1 cellular context compared by ENCODE assay signal in the genomic region with DNA sequence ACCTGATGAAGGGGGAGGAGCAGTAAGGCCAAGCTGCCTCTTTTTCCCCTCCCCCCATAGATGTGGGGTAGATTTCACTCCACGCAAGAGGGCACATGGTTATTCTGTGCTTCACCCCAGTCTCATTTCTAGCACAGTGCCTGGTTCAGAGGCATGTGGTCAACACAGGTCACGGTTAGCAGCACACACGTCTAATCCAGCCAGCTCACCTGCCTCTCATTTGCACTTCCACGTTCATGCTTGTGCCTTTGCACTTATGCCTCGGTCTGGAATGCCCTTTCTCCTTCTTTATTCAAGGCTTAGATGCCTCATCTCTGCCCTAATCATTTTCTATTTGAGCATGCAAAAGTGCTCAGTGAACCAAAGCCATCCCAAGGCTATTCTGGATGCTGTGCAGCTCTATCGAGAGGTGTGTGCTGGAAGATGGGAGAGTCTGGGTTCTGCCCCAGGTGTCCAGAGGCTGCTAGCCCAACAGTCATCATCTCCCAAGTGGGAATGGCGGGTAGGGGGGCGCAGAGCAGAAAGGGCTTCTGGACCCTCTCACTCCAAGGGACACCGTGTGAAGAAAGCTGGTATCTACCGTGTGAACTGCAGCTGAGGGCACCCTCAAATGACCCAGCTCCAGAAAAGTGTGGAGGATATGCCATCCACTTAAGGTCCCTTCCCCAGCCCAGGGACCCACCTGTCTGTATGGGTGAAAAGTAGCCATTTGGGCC.
TF ChIP-seq lines count a peak whose summit lies in the region.

No MANE protein-coding gene starts in this region.

TF ChIP-seq in K562, 482 proteins besides CTCF, POLR2A, EP300 and RAD21:
- TF ChIP-seq MED1 (CRISPR knock-in tag; IDR thresholded peaks at IDR 0.05; ENCODE audit: borderline replicate concordance): no peak
- no peak for TF ChIP-seq NFRKB (IDR thresholded peaks at IDR 0.05; ENCODE audit: low read depth)
- peak; percentile 52 for TF ChIP-seq POLR2B (IDR thresholded peaks at IDR 0.05; ENCODE audit: low read depth, partially characterized antibody)
- TF ChIP-seq ZNF444 (CRISPR knock-in tag; IDR thresholded peaks at IDR 0.05): no peak
- TF ChIP-seq KLF10 (CRISPR knock-in tag; IDR thresholded peaks at IDR 0.05): no peak
- TF ChIP-seq SUPT5H (IDR thresholded peaks at IDR 0.05): peak; percentile 30; the same call in 1 of the 2 replicates
- no peak for TF ChIP-seq PHTF2 (CRISPR knock-in tag; IDR thresholded peaks at IDR 0.05)
